In genomic region chr3:185164428-185165217, GRCh38 we compare ENCODE assay signal across 14 cellular contexts.
"Had no signal": no experiment of that assay in that cellular context is flagged by ENCODE, and none has a peak within 500 bp of the region (broad histone marks: within the 10 kb centered on the region; RNA-seq: fewer than 3 reads in every experiment).

No MANE protein-coding gene starts in this region.

- H3K79me2 ChIP-seq: parathyroid adenoma had no signal

- H3K36me3 ChIP-seq: adrenal gland had no signal

- DNase-seq: activated CD4-positive, alpha-beta T cell treated with anti-CD3 and anti-CD28 coated beads for 48 hours; activated CD8-positive, alpha-beta memory T cell treated with anti-CD3 and anti-CD28 coated beads for 24 hours; activated naive CD4-positive, alpha-beta T cell treated with anti-CD3 and anti-CD28 coated beads, Interleukin-2, amount 50 U/mL, for 16 hours; adrenal gland; effector CD8-positive, alpha-beta T cell; foreskin melanocyte; kidney; mesendoderm; stimulated activated CD4-positive, alpha-beta T cell treated with anti-CD3 and anti-CD28 coated beads, Interleukin-4, amount 100 ng/mL, for 4 hours had no signal

- H3K4me3 ChIP-seq: adrenal gland, coronary artery, skin epidermis had no signal

- H3K27ac Mint-ChIP-seq: activated T-helper 2 cell treated with anti-CD3 and anti-CD28 coated beads, Interferon-gamma antibody, Interleukin-2, Interleukin-4, amounts not matched to agents 10 μg/mL and 5 μg/mL and 100 μg/mL, durations not matched to agents 14 hours and 24 hours and 36 hours had no signal

- H3K9me3 ChIP-seq: adrenal gland had no signal

- H3K27ac ChIP-seq: adrenal gland, coronary artery, parathyroid adenoma, skin epidermis, VCaP had no signal

- H3K9me3 Mint-ChIP-seq: activated T-helper 2 cell treated with anti-CD3 and anti-CD28 coated beads, Interferon-gamma antibody, Interleukin-2, Interleukin-4, amounts not matched to agents 10 μg/mL and 5 μg/mL and 100 μg/mL, durations not matched to agents 14 hours and 24 hours and 36 hours had no signal

- H2AFZ ChIP-seq: parathyroid adenoma had no signal

- H3K9ac ChIP-seq: parathyroid adenoma had no signal

- H3K4me1 ChIP-seq: adrenal gland, parathyroid adenoma had no signal
